In the genomic region with DNA sequence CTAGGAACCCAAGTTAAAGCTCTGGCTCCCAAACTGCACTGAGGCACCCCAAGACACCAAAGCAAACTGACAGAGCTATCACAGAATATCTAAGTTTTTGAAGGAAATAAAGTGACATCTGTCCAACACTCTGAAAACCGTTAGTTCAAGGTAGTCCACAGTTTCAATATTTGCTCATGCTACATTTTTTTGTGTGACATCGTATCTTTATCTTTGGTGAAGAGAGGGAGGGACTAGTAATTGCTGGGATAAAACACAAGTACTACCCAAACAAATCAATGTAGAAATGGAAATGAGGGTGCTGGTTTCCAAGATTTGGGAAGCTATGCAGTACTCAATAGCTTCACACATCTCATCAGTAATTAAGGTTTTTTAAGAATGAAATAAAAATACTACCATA, we compare ENCODE assay signal across 17 cellular contexts. TPM values are rescaled to one million over a fixed set of nuclear protein-coding genes. Genes with fewer than 3 reads are reported as not detected.
"Had no signal": no experiment of that assay in that cellular context is flagged by ENCODE, and none has a peak within 500 bp of the region (broad histone marks: within the 10 kb centered on the region; RNA-seq: fewer than 3 reads in every experiment).

No MANE protein-coding gene starts in this region.

- H3K9ac ChIP-seq: KMS-11 had no signal

- ATAC-seq: activated CD4-positive, CD25-positive, alpha-beta regulatory T cell treated with anti-CD3 and anti-CD28 coated beads, Interleukin-2, amount 50 U/mL, for 24 hours; activated CD8-positive, alpha-beta T cell treated with anti-CD3 and anti-CD28 coated beads for 36 hours; PC-3 had no signal

- H3K4me3 ChIP-seq: MG63 had no signal

- H3K9me3 ChIP-seq: MG63 had no signal

- H3K36me3 ChIP-seq: MG63 had no signal

- H3K4me2 ChIP-seq: KMS-11 had no signal

- DNase-seq: activated CD4-positive, alpha-beta T cell treated with anti-CD3 and anti-CD28 coated beads for 4 hours; activated CD8-positive, alpha-beta memory T cell treated with anti-CD3 and anti-CD28 coated beads, Interleukin-2, amount 50 U/mL, for 48 hours; activated CD8-positive, alpha-beta T cell treated with anti-CD3 and anti-CD28 coated beads for 36 hours; activated T-cell treated with anti-CD3 and anti-CD28 coated beads, Interleukin-2, amount 50 U/mL, for 1 hour; aorta; MG63; MV-4-11; NCI-H1436; NCI-H1694 treated with DMSO at 0.1 percent for 48 hours; NCI-H2081; NCI-H526; NCI-H774; NK-92 treated with Interleukin-12 subunit alpha and Interleukin-12 subunit beta, amount 100 ng/mL, for 24 hours; PC-3 had no signal

- H3K27ac ChIP-seq: KMS-11 had no signal

- FAIRE-seq: bronchial epithelial cell had no signal

- H3K27me3 ChIP-seq: MG63 had no signal

RNA-seq across cellular contexts. Expression of gene LIFR, which starts 20.6 kb away (rescaled TPM):
- total RNA-seq: activated CD8-positive, alpha-beta T cell treated with anti-CD3 and anti-CD28 coated beads for 36 hours had no signal
